Comparison of ENCODE assay signal across 1 cellular context in genomic region chrX:71128915-71129765, GRCh38.
TF ChIP-seq lines count a peak whose summit lies in the region.

No MANE protein-coding gene starts in this region.

TF ChIP-seq in HCT116, 20 proteins besides CTCF, POLR2A, EP300 and RAD21 (continued from another document):
- TF ChIP-seq REST (IDR thresholded peaks at IDR 0.05; ENCODE audit: low read depth) (no peak), SIN3A (IDR thresholded peaks at IDR 0.05; ENCODE audit: low read depth) (no peak), ATF3 (IDR thresholded peaks at IDR 0.05) (no peak), ZNF274 (IDR thresholded peaks at IDR 0.05; ENCODE audit: low read depth, low read length) (no peak), FOSL1 (IDR thresholded peaks at IDR 0.05; ENCODE audit: low read depth) (no peak), CEBPB (IDR thresholded peaks at IDR 0.05; ENCODE audit: low read depth) (no peak), ELF1 (IDR thresholded peaks at IDR 0.05; ENCODE audit: borderline replicate concordance, low read depth) (no peak), ZFX (IDR thresholded peaks at IDR 0.05) (no peak), MAX (IDR thresholded peaks at IDR 0.05) (no peak)
